17 cellular contexts compared by ENCODE assay signal in genomic region chr5:67475489-67475888, GRCh38.
"Had no signal": no experiment of that assay in that cellular context is flagged by ENCODE, and none has a peak within 500 bp of the region (broad histone marks: within the 10 kb centered on the region; RNA-seq: fewer than 3 reads in every experiment).

No MANE protein-coding gene starts in this region.

- H3K4me3 ChIP-seq: prostate gland, upper lobe of left lung had no signal

- H3K9me2 ChIP-seq: SK-N-SH had no signal

- FAIRE-seq: astrocyte had no signal

- ATAC-seq: activated CD4-positive, CD25-positive, alpha-beta regulatory T cell treated with anti-CD3 and anti-CD28 coated beads, Interleukin-2, amount 50 U/mL, for 24 hours; activated T-helper 17 cell treated with anti-CD3 and anti-CD28 coated beads, Interleukin-2, amount 50 U/mL, for 72 hours; left ventricle myocardium superior; stimulated activated naive B cell treated with anti-CD40 and anti-IgM and Interleukin-4, amounts not matched to agents 10 μg/mL and 1 μg/mL and 100 μg/mL, for 72 hours; T-cell had no signal

- H3K4me2 ChIP-seq: SK-N-SH had no signal

- H3K9me3 ChIP-seq: prostate gland, SK-N-SH, upper lobe of left lung had no signal

- H3K4me1 ChIP-seq: prostate gland, upper lobe of left lung had no signal

- H3K36me3 ChIP-seq: prostate gland, upper lobe of left lung had no signal

- DNase-seq: activated CD4-positive, alpha-beta T cell treated with anti-CD3 and anti-CD28 coated beads, Interleukin-2, amount 50 U/mL, for 4 hours; activated naive CD4-positive, alpha-beta T cell treated with anti-CD3 and anti-CD28 coated beads, Interleukin-2, amount 10 ng/mL, durations not matched to agents 7 days and 5 days; dermis blood vessel endothelial cell; kidney glomerular epithelial cell; left ventricle myocardium superior; mesendoderm; nephron progenitor cell; SK-N-SH; stimulated activated CD4-positive, alpha-beta T cell treated with anti-CD3 and anti-CD28 coated beads, Interleukin-4, amount 100 ng/mL, for 1 hour; stimulated activated naive B cell treated with anti-CD40 and anti-IgM and Interleukin-4, amounts not matched to agents 10 μg/mL and 1 μg/mL and 100 μg/mL, for 72 hours; T-cell; T1000; upper lobe of left lung had no signal

- H3K27ac ChIP-seq: upper lobe of left lung had no signal

- H3K27me3 ChIP-seq: upper lobe of left lung had no signal

- H3K9ac ChIP-seq: SK-N-SH had no signal
